10 cellular contexts compared by ENCODE assay signal in the genomic region with DNA sequence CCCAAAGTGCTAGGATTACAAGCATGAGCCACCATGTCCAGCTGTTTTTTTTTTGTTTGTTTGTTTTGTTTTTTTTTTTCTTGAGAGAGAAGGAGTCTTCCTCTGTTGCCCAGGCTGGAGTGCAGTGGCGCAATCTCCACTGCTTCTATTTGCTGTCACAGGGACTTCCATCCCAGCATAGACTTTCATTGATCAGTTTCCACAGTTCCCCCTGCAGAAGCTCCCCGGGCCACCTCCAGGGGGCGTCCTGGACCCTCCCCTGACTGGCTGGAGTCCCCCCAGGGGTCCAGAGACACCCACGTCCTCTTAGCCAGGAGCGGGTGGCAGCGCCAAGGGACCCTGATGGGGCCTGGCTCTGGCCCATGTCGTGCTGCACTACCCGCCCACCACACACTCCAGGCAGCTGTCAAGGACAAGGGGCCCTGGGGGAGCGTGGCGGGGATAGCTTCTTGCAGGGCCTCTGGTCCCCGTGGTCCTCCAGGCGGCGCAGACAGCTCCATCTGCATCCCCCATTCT. TPM values are rescaled to one million over a fixed set of nuclear protein-coding genes. Genes with fewer than 3 reads are reported as not detected.
DNase-seq lines count a peak whose midpoint lies in the region; ATAC-seq, FAIRE-seq and TF ChIP-seq lines count a peak whose summit lies in the region.
"Had no signal": no experiment of that assay in that cellular context is flagged by ENCODE, and none has a peak within 500 bp of the region (broad histone marks: within the 10 kb centered on the region; RNA-seq: fewer than 3 reads in every experiment).

No MANE protein-coding gene starts in this region.

- H3K9me3 Mint-ChIP-seq in activated CD8-positive, alpha-beta memory T cell treated with anti-CD3 and anti-CD28 coated beads, Interleukin-2, amount 10 ng/mL, durations not matched to agents 7 days and 5 days (ENCODE audit: low read depth), result no peaks in the 10 kb centered on the region
- H3K9me3 Mint-ChIP-seq: activated T-helper 2 cell treated with anti-CD3 and anti-CD28 coated beads, Interferon-gamma antibody, Interleukin-2, Interleukin-4, amounts not matched to agents 10 μg/mL and 5 μg/mL and 100 μg/mL, durations not matched to agents 14 hours and 24 hours and 36 hours had no signal

- 64% methylated on average over 12 of the region's 13 CpGs; no CpG with 5 or more reads in 1 of the 2 experiments for WGBS in H1 (ENCODE audit: extremely low coverage in 1 of 2, insufficient coverage in 1 of 2, insufficient read length in 1 of 2, insufficient replicate concordance in 2 of 2, low coverage in 1 of 2, low lambda C conversion rate in 2 of 2, missing lambda C conversion rate in 1 of 2), 2 experiments

- ATAC-seq in activated CD8-positive, alpha-beta memory T cell treated with anti-CD3 and anti-CD28 coated beads, Interleukin-2, amount 10 ng/mL, durations not matched to agents 7 days and 5 days, result no peak

- H3K79me2 ChIP-seq in H1 (ENCODE audit: control insufficient read depth in 1 of 2, insufficient read depth in 2 of 2, low read length in 2 of 2), result no peaks in the 10 kb centered on the region

- H3K4me3 Mint-ChIP-seq in activated CD8-positive, alpha-beta memory T cell treated with anti-CD3 and anti-CD28 coated beads, Interleukin-2, amount 10 ng/mL, durations not matched to agents 7 days and 5 days, result no peak overlapping the region

- H3K36me3 ChIP-seq in H1 (ENCODE audit: control insufficient read depth in 2 of 4, insufficient read depth in 4 of 4, low read length in 3 of 4), result peaks cover 0 to 5% (median 0%) of the 10 kb centered on the region in 4 experiments; a peak in 1 of 8 replicates

- H3K9me3 ChIP-seq in H1 (ENCODE audit: insufficient read depth in 2 of 2, low read depth in 1 of 2, low read length in 1 of 2), result no peaks in the 10 kb centered on the region

- H3K27me3 ChIP-seq in H1 (replicated peaks in 1 of 4; ENCODE audit: control insufficient read depth in 3 of 4, extremely low read depth in 1 of 4, insufficient read depth in 3 of 4, low read length in 3 of 4), result peaks cover 20 to 34% (median 26%) of the 10 kb centered on the region in 4 experiments

- H3K27me3 Mint-ChIP-seq in activated CD8-positive, alpha-beta memory T cell treated with anti-CD3 and anti-CD28 coated beads, Interleukin-2, amount 10 ng/mL, durations not matched to agents 7 days and 5 days, result peaks cover 22% of the 10 kb centered on the region

- no peak overlapping the region for H3K27ac ChIP-seq in H1 (ENCODE audit: low read depth, low read length)

- POLR2A ChIA-PET in H1 (lab: Charles Lee; ENCODE audit: partially characterized antibody), result interaction anchor here (0.6 to 1.4 kb wide), 8 partner anchors 9 to 338 kb away, joined by 3 to 8 read pairs (median 4); a partner anchor contains a TSS

- H2BK12ac ChIP-seq in H1 (ENCODE audit: low read depth, low read length), result no peak overlapping the region

- H3K4me3 ChIP-seq in H1 (ENCODE audit: extremely low read depth in 1 of 4, insufficient read depth in 2 of 4, low read depth in 3 of 4, low read length in 4 of 4) (no peak overlapping the region), retinal pigment epithelial cell (ENCODE audit: low read length) (no peak overlapping the region)

- no peak overlapping the region for H3K4ac ChIP-seq in H1 (replicated peaks; ENCODE audit: insufficient read length, low read depth, low read length)

- no peak overlapping the region for H2BK15ac ChIP-seq in H1 (ENCODE audit: low read length)

- H2BK120ac ChIP-seq in H1 (replicated peaks; ENCODE audit: low read depth, low read length), result no peak overlapping the region

- H3K36me3 Mint-ChIP-seq in activated CD8-positive, alpha-beta memory T cell treated with anti-CD3 and anti-CD28 coated beads, Interleukin-2, amount 10 ng/mL, durations not matched to agents 7 days and 5 days, result no peaks in the 10 kb centered on the region

- H3K56ac ChIP-seq in H1 (replicated peaks; ENCODE audit: insufficient read length, low read depth, low read length), result no peak overlapping the region

- no peak for TF ChIP-seq POLR2A in H1 (IDR thresholded peaks at IDR 0.05; ENCODE audit: control extremely low read depth in 1 of 2, low read depth in 2 of 2, low read length in 2 of 2)

- no peak overlapping the region for H4K8ac ChIP-seq in H1 (ENCODE audit: extremely low read depth, insufficient read depth, low read length)

- DNase-seq in activated CD8-positive, alpha-beta memory T cell treated with anti-CD3 and anti-CD28 coated beads, Interleukin-2, amount 50 U/mL, for 48 hours, result peak; percentile 66
- DNase-seq in activated CD8-positive, alpha-beta memory T cell treated with anti-CD3 and anti-CD28 coated beads, Interleukin-2, amount 10 ng/mL, durations not matched to agents 7 days and 5 days, result no peak
- peak; percentile 50 for DNase-seq in NAMALWA (ENCODE audit: low spot score)
- peak in 1 of 2 experiments; percentile 79 for DNase-seq in H1 (ENCODE audit: low read depth in 1 of 2, low spot score in 2 of 2)
- no peak for DNase-seq in retinal pigment epithelial cell (ENCODE audit: low read depth)
- no peak for DNase-seq in kidney tubule cell (ENCODE audit: low spot score)
- no peak for DNase-seq in stimulated activated CD4-positive, alpha-beta T cell treated with anti-CD3 and anti-CD28 coated beads, Interleukin-2, amount 100 ng/mL, for 48 hours
- no peak for DNase-seq in DMS53 (lab: John Stamatoyannopoulos, UW)

- no peak overlapping the region for H2BK5ac ChIP-seq in H1 (ENCODE audit: low read depth, low read length)

- no peak overlapping the region for H2AK5ac ChIP-seq in H1 (ENCODE audit: low read depth, low read length)

- no peak overlapping the region for H4K5ac ChIP-seq in H1 (ENCODE audit: insufficient read length, low read depth, low read length)

- TF ChIP-seq EP300 in H1 (IDR thresholded peaks at IDR 0.05; ENCODE audit: borderline replicate concordance in 1 of 2, low read depth in 2 of 2, low read length in 2 of 2), result no peak

- no peaks in the 10 kb centered on the region for H3K4me1 Mint-ChIP-seq in activated CD8-positive, alpha-beta memory T cell treated with anti-CD3 and anti-CD28 coated beads, Interleukin-2, amount 10 ng/mL, durations not matched to agents 7 days and 5 days

- H4K91ac ChIP-seq in H1 (replicated peaks; ENCODE audit: insufficient read length, low read length), result no peak overlapping the region

- TF ChIP-seq CTCF in H1 (IDR thresholded peaks at IDR 0.05; ENCODE audit: control extremely low read depth in 1 of 3, insufficient read depth in 1 of 3, low read depth in 1 of 3, low read length in 3 of 3) (peak; percentile 57 to 67 (median 58)), retinal pigment epithelial cell (conservative IDR thresholded peaks at IDR 0.05; ENCODE audit: low read depth, low read length) (peak; percentile 59)

- peaks cover 0 to 15% (median 2%) of the 10 kb centered on the region in 4 experiments; a peak in 4 of 7 replicates for H3K4me1 ChIP-seq in H1 (replicated peaks in 1 of 4; ENCODE audit: control insufficient read depth in 3 of 4, insufficient read depth in 4 of 4, low read length in 3 of 4)

- no peak overlapping the region for H3K9ac ChIP-seq in H1 (replicated peaks in 1 of 4; ENCODE audit: extremely low read depth in 1 of 4, low read depth in 3 of 4, low read length in 3 of 4)

- no peak overlapping the region for H2AFZ ChIP-seq in H1 (ENCODE audit: low read length)

- H3K79me1 ChIP-seq in H1 (ENCODE audit: low read depth, low read length), result no peaks in the 10 kb centered on the region

- TF ChIP-seq RAD21 in H1 (IDR thresholded peaks at IDR 0.05 in 1 of 2, conservative IDR thresholded peaks at IDR 0.05 in 1 of 2; ENCODE audit: low read depth in 2 of 2, low read length in 2 of 2), result peak; percentile 30 to 45; a peak in 3 of 4 replicates

- H3K23ac ChIP-seq in H1 (ENCODE audit: insufficient read length), result no peak overlapping the region

- CTCF ChIA-PET in activated CD8-positive, alpha-beta memory T cell treated with anti-CD3 and anti-CD28 coated beads, Interleukin-2, amount 10 ng/mL, durations not matched to agents 7 days and 5 days (lab: Charles Lee), result interaction anchor here (0.6 to 2.2 kb wide), 10 partner anchors 9 to 139 kb away, joined by 3 to 16 read pairs (median 5); a partner anchor contains a TSS
- CTCF ChIA-PET in H1 (lab: Charles Lee; ENCODE audit: partially characterized antibody), result interaction anchor here (0.6 to 3.3 kb wide), 24 partner anchors 8 to 165 kb away, joined by 3 to 18 read pairs (median 4); a partner anchor contains a TSS

- no peak overlapping the region for H2BK20ac ChIP-seq in H1 (ENCODE audit: low read length)

- H4K20me1 ChIP-seq in H1 (replicated peaks in 1 of 2; ENCODE audit: control insufficient read depth in 1 of 2, insufficient read depth in 2 of 2, low read length in 2 of 2), result no peaks in the 10 kb centered on the region

- H3K4me2 ChIP-seq in H1 (ENCODE audit: insufficient read depth in 1 of 2, low read depth in 2 of 2, low read length in 2 of 2), result no peak overlapping the region

- peaks cover 8% of the 10 kb centered on the region; the same call in 1 of the 2 replicates for H3K23me2 ChIP-seq in H1 (ENCODE audit: low read depth, low read length)

- no peak overlapping the region for H3K14ac ChIP-seq in H1 (ENCODE audit: insufficient read length)

- H3K18ac ChIP-seq in H1 (ENCODE audit: extremely low read depth, low read length), result no peak overlapping the region

- H3K27ac Mint-ChIP-seq in activated CD8-positive, alpha-beta memory T cell treated with anti-CD3 and anti-CD28 coated beads, Interleukin-2, amount 10 ng/mL, durations not matched to agents 7 days and 5 days, result no peak overlapping the region
- H3K27ac Mint-ChIP-seq: activated T-helper 2 cell treated with anti-CD3 and anti-CD28 coated beads, Interferon-gamma antibody, Interleukin-2, Interleukin-4, amounts not matched to agents 10 μg/mL and 5 μg/mL and 100 μg/mL, durations not matched to agents 14 hours and 24 hours and 36 hours had no signal

- FAIRE-seq in H1 (lab: Jason Lieb, UNC), result no peak

RNA-seq across cellular contexts. Expression of a gene that starts 3.1 kb away (rescaled TPM):
- 1 to 10 TPM; 1.1 to 6.3 TPM for total RNA-seq in activated CD8-positive, alpha-beta memory T cell treated with anti-CD3 and anti-CD28 coated beads, Interleukin-2, amount 10 ng/mL, durations not matched to agents 7 days and 5 days
- total RNA-seq in H1 (2021; fragmentation: NEBNext Ultra II Directional; extraction: Animal tissue kit (Norgen Biotek cat#: 25700)), result 8.1 and 10.3 TPM in 2 replicates
- 4.0 and 7.8 TPM in 2 replicates for polyA plus RNA-seq in H1 (2011; rRNA removed)
- polyA plus RNA-seq in H1 (2011; cell fraction: cytosol; rRNA removed), result 2.0 TPM
- 4.4 TPM for polyA plus RNA-seq in H1 (2011; cell fraction: nucleus; rRNA removed)
- 3.4 to 6.5 TPM (median 4.5 TPM) in 4 replicates for polyA plus RNA-seq in H1 (2012, experiment 1 of 2)
- 9.6 TPM for polyA plus RNA-seq in H1 (2012, experiment 2 of 2)
- polyA plus RNA-seq in H1 (2013, experiment 1 of 2), result 11.2 TPM
- polyA plus RNA-seq in H1 (2013, experiment 2 of 2), result 14.0 TPM
- polyA minus RNA-seq in H1 (2011; rRNA and poly(A)+ RNA removed), result not detected in 2 replicates
- polyA minus RNA-seq in H1 (2011; cell fraction: cytosol; rRNA and poly(A)+ RNA removed), result 9.9 TPM
- polyA minus RNA-seq in H1 (2011; cell fraction: nucleus; rRNA and poly(A)+ RNA removed), result 1.4 TPM
- polyA plus RNA-seq: neural cell had no signal

RNA-seq across cellular contexts. Expression of a gene that starts 6.8 kb away (rescaled TPM):
- 10 to 100 TPM; 76.2 to 94.5 TPM for total RNA-seq in activated CD8-positive, alpha-beta memory T cell treated with anti-CD3 and anti-CD28 coated beads, Interleukin-2, amount 10 ng/mL, durations not matched to agents 7 days and 5 days
- total RNA-seq in H1 (2021; fragmentation: NEBNext Ultra II Directional; extraction: Animal tissue kit (Norgen Biotek cat#: 25700)), result 47.6 and 51.7 TPM in 2 replicates
- polyA plus RNA-seq in H1 (2011; rRNA removed), result 29.3 and 43.0 TPM in 2 replicates
- polyA plus RNA-seq in H1 (2011; cell fraction: cytosol; rRNA removed), result 32.3 TPM
- polyA plus RNA-seq in H1 (2011; cell fraction: nucleus; rRNA removed), result 108 TPM
- polyA plus RNA-seq in H1 (2012, experiment 1 of 2), result 16.9 to 39.8 TPM (median 34.7 TPM) in 4 replicates
- polyA plus RNA-seq in H1 (2012, experiment 2 of 2), result 28.2 TPM
- polyA plus RNA-seq in H1 (2013, experiment 1 of 2), result 32.1 TPM
- polyA plus RNA-seq in H1 (2013, experiment 2 of 2), result 31.4 TPM
- polyA minus RNA-seq in H1 (2011; rRNA and poly(A)+ RNA removed), result 10.2 and 11.0 TPM in 2 replicates
- polyA minus RNA-seq in H1 (2011; cell fraction: cytosol; rRNA and poly(A)+ RNA removed), result 34.1 TPM
- 28.8 TPM for polyA minus RNA-seq in H1 (2011; cell fraction: nucleus; rRNA and poly(A)+ RNA removed)

RNA-seq across cellular contexts. Expression of a gene that starts 10.2 kb away (rescaled TPM):
- 1 to 10 TPM; 1.3 to 2.2 TPM for total RNA-seq in activated CD8-positive, alpha-beta memory T cell treated with anti-CD3 and anti-CD28 coated beads, Interleukin-2, amount 10 ng/mL, durations not matched to agents 7 days and 5 days
- 19.3 and 19.6 TPM in 2 replicates for total RNA-seq in H1 (2021; fragmentation: NEBNext Ultra II Directional; extraction: Animal tissue kit (Norgen Biotek cat#: 25700))
- 13.9 and 22.4 TPM in 2 replicates for polyA plus RNA-seq in H1 (2011; rRNA removed)
- 14.3 TPM for polyA plus RNA-seq in H1 (2011; cell fraction: cytosol; rRNA removed)
- 15.4 TPM for polyA plus RNA-seq in H1 (2011; cell fraction: nucleus; rRNA removed)
- polyA plus RNA-seq in H1 (2012, experiment 1 of 2), result 6.9 to 18.2 TPM (median 15.2 TPM) in 4 replicates
- polyA plus RNA-seq in H1 (2012, experiment 2 of 2), result 11.5 TPM
- 16.9 TPM for polyA plus RNA-seq in H1 (2013, experiment 1 of 2)
- 16.5 TPM for polyA plus RNA-seq in H1 (2013, experiment 2 of 2)
- polyA minus RNA-seq in H1 (2011; rRNA and poly(A)+ RNA removed), result 2.1 and 3.3 TPM in 2 replicates
- 10.2 TPM for polyA minus RNA-seq in H1 (2011; cell fraction: cytosol; rRNA and poly(A)+ RNA removed)
- 1.9 TPM for polyA minus RNA-seq in H1 (2011; cell fraction: nucleus; rRNA and poly(A)+ RNA removed)

RNA-seq across cellular contexts. Expression of a gene that starts 26.7 kb away (rescaled TPM):
- total RNA-seq in activated CD8-positive, alpha-beta memory T cell treated with anti-CD3 and anti-CD28 coated beads, Interleukin-2, amount 10 ng/mL, durations not matched to agents 7 days and 5 days, result 10 to 100 TPM in 1 of 2 experiments, 1 to 10 TPM in 1; 6.4 to 17.6 TPM
- total RNA-seq in H1 (2021; fragmentation: NEBNext Ultra II Directional; extraction: Animal tissue kit (Norgen Biotek cat#: 25700)), result 36.2 and 38.8 TPM in 2 replicates
- polyA plus RNA-seq in H1 (2011; rRNA removed), result 49.9 and 72.3 TPM in 2 replicates
- polyA plus RNA-seq in H1 (2011; cell fraction: cytosol; rRNA removed), result 43.3 TPM
- 58.6 TPM for polyA plus RNA-seq in H1 (2011; cell fraction: nucleus; rRNA removed)
- polyA plus RNA-seq in H1 (2012, experiment 1 of 2), result 25.3 to 42.7 TPM (median 36.2 TPM) in 4 replicates
- 36.8 TPM for polyA plus RNA-seq in H1 (2012, experiment 2 of 2)
- 26.9 TPM for polyA plus RNA-seq in H1 (2013, experiment 1 of 2)
- polyA plus RNA-seq in H1 (2013, experiment 2 of 2), result 28.0 TPM
- 22.3 and 31.8 TPM in 2 replicates for polyA minus RNA-seq in H1 (2011; rRNA and poly(A)+ RNA removed)
- 34.8 TPM for polyA minus RNA-seq in H1 (2011; cell fraction: cytosol; rRNA and poly(A)+ RNA removed)
- polyA minus RNA-seq in H1 (2011; cell fraction: nucleus; rRNA and poly(A)+ RNA removed), result 32.6 TPM

RNA-seq across cellular contexts. Expression of a gene that starts 31.2 kb away (rescaled TPM):
- total RNA-seq in activated CD8-positive, alpha-beta memory T cell treated with anti-CD3 and anti-CD28 coated beads, Interleukin-2, amount 10 ng/mL, durations not matched to agents 7 days and 5 days, result 10 to 100 TPM; 34.3 to 37.5 TPM
- total RNA-seq in H1 (2021; fragmentation: NEBNext Ultra II Directional; extraction: Animal tissue kit (Norgen Biotek cat#: 25700)), result 70.9 and 84.5 TPM in 2 replicates
- 150 and 209 TPM in 2 replicates for polyA plus RNA-seq in H1 (2011; rRNA removed)
- polyA plus RNA-seq in H1 (2011; cell fraction: cytosol; rRNA removed), result 159 TPM
- polyA plus RNA-seq in H1 (2011; cell fraction: nucleus; rRNA removed), result 107 TPM
- polyA plus RNA-seq in H1 (2012, experiment 1 of 2), result 24.3 to 84.5 TPM (median 77.9 TPM) in 4 replicates
- 61.3 TPM for polyA plus RNA-seq in H1 (2012, experiment 2 of 2)
- polyA plus RNA-seq in H1 (2013, experiment 1 of 2), result 43.2 TPM
- polyA plus RNA-seq in H1 (2013, experiment 2 of 2), result 47.0 TPM
- 26.8 and 36.7 TPM in 2 replicates for polyA minus RNA-seq in H1 (2011; rRNA and poly(A)+ RNA removed)
- 44.5 TPM for polyA minus RNA-seq in H1 (2011; cell fraction: cytosol; rRNA and poly(A)+ RNA removed)
- 28.0 TPM for polyA minus RNA-seq in H1 (2011; cell fraction: nucleus; rRNA and poly(A)+ RNA removed)

Comparison
In these comparisons a context has a peak if more than half of its experiments do, and no peak if none do; other contexts are left out.
1. DNase-seq: peak in activated CD8-positive, alpha-beta memory T cell treated with anti-CD3 and anti-CD28 coated beads, Interleukin-2, amount 50 U/mL, for 48 hours (single experiment) and NAMALWA (single experiment); none in activated CD8-positive, alpha-beta memory T cell treated with anti-CD3 and anti-CD28 coated beads, Interleukin-2, amount 10 ng/mL, durations not matched to agents 7 days and 5 days (single experiment), retinal pigment epithelial cell (single experiment), kidney tubule cell (single experiment), stimulated activated CD4-positive, alpha-beta T cell treated with anti-CD3 and anti-CD28 coated beads, Interleukin-2, amount 100 ng/mL, for 48 hours (0 of 2) and DMS53 (single experiment).